In genomic region chr14:34873591-34874385, GRCh38 we compare ENCODE assay signal across 8 cellular contexts. TPM values are rescaled to one million over a fixed set of nuclear protein-coding genes. Genes with fewer than 3 reads are reported as not detected.
DNase-seq lines count a peak whose midpoint lies in the region; ATAC-seq and TF ChIP-seq lines count a peak whose summit lies in the region.

No MANE protein-coding gene starts in this region.

- peak; percentile 79 for DNase-seq in NK-92 treated with Interleukin-12 subunit alpha and Interleukin-12 subunit beta, amount 100 ng/mL, for 24 hours (lab: John Stamatoyannopoulos, UW)
- DNase-seq in NK-92 (lab: John Stamatoyannopoulos, UW; ENCODE audit: unreplicated experiment): no peak
- peak; percentile 100 for DNase-seq in NCI-H2029 treated with DMSO at 0.1 percent for 48 hours (lab: John Stamatoyannopoulos, UW)
- DNase-seq in breast epithelium (ENCODE audit: low spot score in 2 of 2): peak; percentile 78 to 81
- DNase-seq in inferior parietal cortex (ENCODE audit: extremely low spot score): peak; percentile 70
- peak; percentile 78 to 90 (median 83) for DNase-seq in stimulated activated CD4-positive, alpha-beta T cell treated with anti-CD3 and anti-CD28 coated beads, Interleukin-12 subunit alpha, Interleukin-12 subunit beta, amount 100 ng/mL, for 48 hours (ENCODE audit: low read depth in 2 of 3, low spot score in 1 of 3)

- H3K4me3 ChIP-seq in WI38 (ENCODE audit: low read depth, low read length): peak overlapping the region; percentile 84
- peak overlapping the region; percentile 70 to 92 (median 78) for H3K4me3 ChIP-seq in breast epithelium

- no peaks in the 10 kb centered on the region for H3K9me3 ChIP-seq in breast epithelium

- no peaks in the 10 kb centered on the region for H3K36me3 ChIP-seq in breast epithelium

- H3K4me1 ChIP-seq in breast epithelium: no peaks in the 10 kb centered on the region

- peak; percentile 62 for ATAC-seq in HG02885 (IDR thresholded peaks at IDR 0.05; ENCODE audit: poor library complexity, unreplicated experiment)

- H3K27ac ChIP-seq in breast epithelium: peak overlapping the region; percentile 98 to 100

- H3K27me3 ChIP-seq in breast epithelium: no peaks in the 10 kb centered on the region

- no peak for TF ChIP-seq CTCF in WI38 (IDR thresholded peaks at IDR 0.05; ENCODE audit: low read depth, low read length)
- peak in 1 of 3 donors; percentile 18 for TF ChIP-seq CTCF in breast epithelium (IDR thresholded peaks at IDR 0.05)

- peak; percentile 59 for TF ChIP-seq POLR2A in breast epithelium (IDR thresholded peaks at IDR 0.05)

- intact Hi-C loops in breast epithelium (cut with DNase I; ENCODE audit: low total_unique reads): no loop called here

RNA-seq across cellular contexts. Expression of gene BAZ1A, which starts 1.4 kb away (rescaled TPM):
- 10 to 100 TPM; 34.1 to 65.3 (median 61.0) TPM for total RNA-seq in breast epithelium
